10 cellular contexts compared by ENCODE assay signal in the genomic region with DNA sequence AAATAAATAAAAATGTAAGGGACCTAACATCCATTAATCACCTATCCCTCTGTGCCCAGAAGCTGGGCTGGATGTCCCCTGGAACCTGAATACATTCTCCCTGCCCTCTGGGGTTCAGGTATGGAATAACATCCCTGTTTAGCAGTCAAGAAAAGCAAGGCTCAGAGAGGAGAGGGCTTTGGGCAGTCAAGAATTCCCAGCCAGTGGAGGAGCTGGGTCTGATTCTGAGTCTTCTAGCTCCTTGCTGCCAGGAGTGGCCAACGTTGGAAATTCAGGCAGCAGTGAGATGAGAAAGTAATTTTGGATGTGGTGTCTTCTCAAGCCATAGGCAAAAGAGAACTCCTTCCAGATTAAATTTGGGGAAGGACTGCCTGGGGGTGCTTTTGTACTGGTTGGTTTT.
A peak's percentile ranks its signal among the peaks of the same experiment; 100 is the strongest.
DNase-seq lines count a peak whose midpoint lies in the region; ATAC-seq and TF ChIP-seq lines count a peak whose summit lies in the region.
"Had no signal": no experiment of that assay in that cellular context is flagged by ENCODE, and none has a peak within 500 bp of the region (broad histone marks: within the 10 kb centered on the region; RNA-seq: fewer than 3 reads in every experiment).

No MANE protein-coding gene starts in this region.

- ATAC-seq in HG02623 (IDR thresholded peaks at IDR 0.05; ENCODE audit: unreplicated experiment) = no peak

- no peaks in the 10 kb centered on the region for H3K36me3 ChIP-seq in parathyroid adenoma (ENCODE audit: control insufficient read depth, insufficient read depth, low read length)
- H3K36me3 ChIP-seq: BLaER1 treated with 17β-estradiol and CSF1 and Interleukin-3, amounts not matched to agents 10 nM and 100 nM had no signal

- H2AFZ ChIP-seq in parathyroid adenoma = no peak overlapping the region

- H3K9ac ChIP-seq in parathyroid adenoma = no peak overlapping the region
- H3K9ac ChIP-seq: BLaER1 treated with 17β-estradiol and CSF1 and Interleukin-3, amounts not matched to agents 10 nM and 100 nM had no signal

- TF ChIP-seq CTCF in parathyroid adenoma (IDR thresholded peaks at IDR 0.05) = peak; percentile 22

- peaks cover 2% of the 10 kb centered on the region for H3K4me1 ChIP-seq in parathyroid adenoma

- no peak overlapping the region for H3K4me2 ChIP-seq in parathyroid adenoma (ENCODE audit: low read length)
- H3K4me2 ChIP-seq: BLaER1 treated with 17β-estradiol and CSF1 and Interleukin-3, amounts not matched to agents 10 nM and 100 nM had no signal

- no peaks in the 10 kb centered on the region for H3K79me2 ChIP-seq in parathyroid adenoma

- H3K9me3 ChIP-seq in parathyroid adenoma (ENCODE audit: control insufficient read depth, low read length) = no peaks in the 10 kb centered on the region

- H3K27ac ChIP-seq in parathyroid adenoma = no peak overlapping the region
- H3K27ac ChIP-seq: BLaER1 treated with 17β-estradiol and CSF1 and Interleukin-3, amounts not matched to agents 10 nM and 100 nM had no signal

- H3K4me3 ChIP-seq in parathyroid adenoma (ENCODE audit: low read depth, low read length) = no peak overlapping the region
- H3K4me3 ChIP-seq: BLaER1 treated with 17β-estradiol and CSF1 and Interleukin-3, amounts not matched to agents 10 nM and 100 nM had no signal

- DNase-seq in NCI-H1436 (lab: John Stamatoyannopoulos, UW) (peak; percentile 12), NCI-H1436 treated with DMSO at 0.1 percent for 48 hours (lab: John Stamatoyannopoulos, UW) (no peak), NCI-H2227 (lab: John Stamatoyannopoulos, UW; ENCODE audit: unreplicated experiment) (peak; percentile 65), ecto neural progenitor cell (ENCODE audit: low spot score) (peak; percentile 66), OCI-M2 (lab: John Stamatoyannopoulos, UW; ENCODE audit: unreplicated experiment) (no peak), NCI-H187 treated with DMSO at 0.1 percent for 48 hours (lab: John Stamatoyannopoulos, UW) (no peak)
- DNase-seq: aorta had no signal

- no peaks in the 10 kb centered on the region for H3K27me3 ChIP-seq in parathyroid adenoma (ENCODE audit: control insufficient read depth, insufficient read depth, low read length)

Comparison
In these comparisons a context has a peak if more than half of its experiments do, and no peak if none do; other contexts are left out.
1. DNase-seq: peak in NCI-H1436 (single experiment), NCI-H2227 (single experiment) and ecto neural progenitor cell (single experiment); none in NCI-H1436 treated with DMSO at 0.1 percent for 48 hours (single experiment), OCI-M2 (single experiment) and NCI-H187 treated with DMSO at 0.1 percent for 48 hours (single experiment).